In genomic region chr22:41175546-41175945, GRCh38 we compare ENCODE assay signal across 1 cellular context.
TF ChIP-seq lines count a peak whose summit lies in the region.

No MANE protein-coding gene starts in this region.

TF ChIP-seq in WTC11, 78 proteins besides CTCF, POLR2A, EP300 and RAD21 (continued from another document):
- TF ChIP-seq, protein P1, sequence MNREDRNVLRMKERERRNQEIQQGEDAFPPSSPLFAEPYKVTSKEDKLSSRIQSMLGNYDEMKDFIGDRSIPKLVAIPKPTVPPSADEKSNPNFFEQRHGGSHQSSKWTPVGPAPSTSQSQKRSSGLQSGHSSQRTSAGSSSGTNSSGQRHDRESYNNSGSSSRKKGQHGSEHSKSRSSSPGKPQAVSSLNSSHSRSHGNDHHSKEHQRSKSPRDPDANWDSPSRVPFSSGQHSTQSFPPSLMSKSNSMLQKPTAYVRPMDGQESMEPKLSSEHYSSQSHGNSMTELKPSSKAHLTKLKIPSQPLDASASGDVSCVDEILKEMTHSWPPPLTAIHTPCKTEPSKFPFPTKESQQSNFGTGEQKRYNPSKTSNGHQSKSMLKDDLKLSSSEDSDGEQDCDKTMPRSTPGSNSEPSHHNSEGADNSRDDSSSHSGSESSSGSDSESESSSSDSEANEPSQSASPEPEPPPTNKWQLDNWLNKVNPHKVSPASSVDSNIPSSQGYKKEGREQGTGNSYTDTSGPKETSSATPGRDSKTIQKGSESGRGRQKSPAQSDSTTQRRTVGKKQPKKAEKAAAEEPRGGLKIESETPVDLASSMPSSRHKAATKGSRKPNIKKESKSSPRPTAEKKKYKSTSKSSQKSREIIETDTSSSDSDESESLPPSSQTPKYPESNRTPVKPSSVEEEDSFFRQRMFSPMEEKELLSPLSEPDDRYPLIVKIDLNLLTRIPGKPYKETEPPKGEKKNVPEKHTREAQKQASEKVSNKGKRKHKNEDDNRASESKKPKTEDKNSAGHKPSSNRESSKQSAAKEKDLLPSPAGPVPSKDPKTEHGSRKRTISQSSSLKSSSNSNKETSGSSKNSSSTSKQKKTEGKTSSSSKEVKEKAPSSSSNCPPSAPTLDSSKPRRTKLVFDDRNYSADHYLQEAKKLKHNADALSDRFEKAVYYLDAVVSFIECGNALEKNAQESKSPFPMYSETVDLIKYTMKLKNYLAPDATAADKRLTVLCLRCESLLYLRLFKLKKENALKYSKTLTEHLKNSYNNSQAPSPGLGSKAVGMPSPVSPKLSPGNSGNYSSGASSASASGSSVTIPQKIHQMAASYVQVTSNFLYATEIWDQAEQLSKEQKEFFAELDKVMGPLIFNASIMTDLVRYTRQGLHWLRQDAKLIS (CRISPR knock-in tag; IDR thresholded peaks at IDR 0.05; ENCODE audit: borderline replicate concordance), result no peak
- no peak for TF ChIP-seq ZNF671 (CRISPR knock-in tag; IDR thresholded peaks at IDR 0.05)
- TF ChIP-seq FOXK1 (CRISPR knock-in tag; IDR thresholded peaks at IDR 0.05), result no peak
- TF ChIP-seq IRF2 (CRISPR knock-in tag; IDR thresholded peaks at IDR 0.05; ENCODE audit: borderline replicate concordance, low read depth), result no peak
- no peak for TF ChIP-seq JUN (CRISPR knock-in tag; IDR thresholded peaks at IDR 0.05)
- no peak for TF ChIP-seq OVOL2 (CRISPR knock-in tag; IDR thresholded peaks at IDR 0.05; ENCODE audit: borderline replicate concordance)
- TF ChIP-seq, protein P2, sequence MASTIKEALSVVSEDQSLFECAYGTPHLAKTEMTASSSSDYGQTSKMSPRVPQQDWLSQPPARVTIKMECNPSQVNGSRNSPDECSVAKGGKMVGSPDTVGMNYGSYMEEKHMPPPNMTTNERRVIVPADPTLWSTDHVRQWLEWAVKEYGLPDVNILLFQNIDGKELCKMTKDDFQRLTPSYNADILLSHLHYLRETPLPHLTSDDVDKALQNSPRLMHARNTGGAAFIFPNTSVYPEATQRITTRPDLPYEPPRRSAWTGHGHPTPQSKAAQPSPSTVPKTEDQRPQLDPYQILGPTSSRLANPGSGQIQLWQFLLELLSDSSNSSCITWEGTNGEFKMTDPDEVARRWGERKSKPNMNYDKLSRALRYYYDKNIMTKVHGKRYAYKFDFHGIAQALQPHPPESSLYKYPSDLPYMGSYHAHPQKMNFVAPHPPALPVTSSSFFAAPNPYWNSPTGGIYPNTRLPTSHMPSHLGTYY (CRISPR knock-in tag; IDR thresholded peaks at IDR 0.05), result no peak
